Comparison of ENCODE assay signal across 26 cellular contexts in the genomic region with DNA sequence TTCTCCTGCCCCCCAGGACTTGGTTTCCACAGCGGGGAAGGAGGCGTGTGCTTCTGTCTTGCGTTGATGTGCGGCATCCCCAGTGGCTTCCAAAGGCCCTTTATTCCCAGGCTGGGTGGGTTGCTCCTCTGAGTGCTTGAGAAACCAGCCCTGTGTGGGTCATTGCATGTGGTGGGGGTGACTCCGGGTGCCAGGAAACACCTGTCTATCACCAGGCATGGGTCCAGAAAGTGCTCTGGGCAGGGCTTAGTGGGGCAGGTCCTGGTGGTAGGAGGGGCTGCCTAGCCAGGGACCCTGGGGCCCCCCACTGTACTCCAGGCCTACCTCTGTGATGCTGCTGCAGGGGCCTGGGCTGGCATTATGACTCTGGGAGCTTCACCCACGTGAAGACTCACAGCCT.
"Had no signal": no experiment of that assay in that cellular context is flagged by ENCODE, and none has a peak within 500 bp of the region (broad histone marks: within the 10 kb centered on the region; RNA-seq: fewer than 3 reads in every experiment).

No MANE protein-coding gene starts in this region.

- H3K4me1 Mint-ChIP-seq: endodermal cell, mesothelial cell of epicardium, nephron, neural progenitor cell had no signal

- H3K27me3 ChIP-seq: gastrocnemius medialis, neural progenitor cell, stomach, thyroid gland had no signal

- H3K27me3 Mint-ChIP-seq: naive thymus-derived CD4-positive, alpha-beta T cell had no signal

- H3K36me3 ChIP-seq: neural progenitor cell had no signal

- DNase-seq: effector CD8-positive, alpha-beta T cell; endodermal cell; foreskin fibroblast; gastrocnemius medialis; head of caudate nucleus; kidney; left cardiac atrium; left lung; mesenchymal stem cell; mucosa of descending colon; naive thymus-derived CD4-positive, alpha-beta T cell; right cardiac atrium; sigmoid colon; stimulated activated CD4-positive, alpha-beta T cell treated with anti-CD3 and anti-CD28 coated beads, Interleukin-2, amount 100 ng/mL, for 24 hours; stimulated activated CD4-positive, alpha-beta T cell treated with anti-CD3 and anti-CD28 coated beads, Interleukin-4, amount 100 ng/mL, for 24 hours; stimulated activated naive CD4-positive, alpha-beta T cell treated with Interleukin-2 at 50 U/mL for 16 hours; stomach; thyroid gland had no signal

- H3K27ac Mint-ChIP-seq: endodermal cell; mesothelial cell of epicardium; naive thymus-derived CD4-positive, alpha-beta T cell; nephron; neural progenitor cell; stimulated activated effector memory CD8-positive, alpha-beta T cell treated with anti-CD3 and anti-CD28 coated beads, Interleukin-12 subunit alpha, Interleukin-12 subunit beta, amount 100 ng/mL, for 72 hours had no signal

- H3K4me1 ChIP-seq: gastrocnemius medialis, neural progenitor cell, prostate gland, thyroid gland had no signal

- H3K4me3 Mint-ChIP-seq: endodermal cell; mesothelial cell of epicardium; nephron; neural progenitor cell; stimulated activated effector memory CD8-positive, alpha-beta T cell treated with anti-CD3 and anti-CD28 coated beads, Interleukin-12 subunit alpha, Interleukin-12 subunit beta, amount 100 ng/mL, for 72 hours had no signal

- H3K4me3 ChIP-seq: gastrocnemius medialis, left lung, mucosa of descending colon, neural progenitor cell, prostate gland, sigmoid colon, stomach, thyroid gland had no signal

- H3K9me3 ChIP-seq: gastrocnemius medialis, left lung, mucosa of descending colon, prostate gland, sigmoid colon, stomach, thyroid gland had no signal

- FAIRE-seq: colon, kidney had no signal

- H3K9me3 Mint-ChIP-seq: endodermal cell; mesothelial cell of epicardium; nephron; neural progenitor cell; stimulated activated effector memory CD8-positive, alpha-beta T cell treated with anti-CD3 and anti-CD28 coated beads, Interleukin-12 subunit alpha, Interleukin-12 subunit beta, amount 100 ng/mL, for 72 hours had no signal

- ATAC-seq: esophagus mucosa; gastrocnemius medialis; left cardiac atrium; left lung; mucosa of descending colon; naive thymus-derived CD4-positive, alpha-beta T cell; right cardiac atrium; stimulated activated effector memory CD8-positive, alpha-beta T cell treated with anti-CD3 and anti-CD28 coated beads, Interleukin-12 subunit alpha, Interleukin-12 subunit beta, amount 100 ng/mL, for 72 hours had no signal

- H3K27ac ChIP-seq: epithelial cell of prostate, gastrocnemius medialis, left lung, neural progenitor cell, prostate gland, sigmoid colon, thyroid gland had no signal
